Comparison of ENCODE assay signal across 1 cellular context in genomic region chr6:37174515-37175331, GRCh38.
TF ChIP-seq lines count a peak whose summit lies in the region.

No MANE protein-coding gene starts in this region.

TF ChIP-seq in WTC11, 78 proteins besides CTCF, POLR2A, EP300 and RAD21 (continued from another document):
- TF ChIP-seq ZNF396 (CRISPR knock-in tag; IDR thresholded peaks at IDR 0.05; ENCODE audit: borderline replicate concordance) (no peak), ZNF532 (CRISPR knock-in tag; IDR thresholded peaks at IDR 0.05; ENCODE audit: borderline replicate concordance) (no peak), CREB1 (CRISPR knock-in tag; IDR thresholded peaks at IDR 0.05) (no peak), TCF7 (CRISPR knock-in tag; IDR thresholded peaks at IDR 0.05; ENCODE audit: low read depth) (no peak), IRF2 (CRISPR knock-in tag; IDR thresholded peaks at IDR 0.05; ENCODE audit: borderline replicate concordance, low read depth) (no peak), TEAD1 (CRISPR knock-in tag; IDR thresholded peaks at IDR 0.05) (no peak), GABPB1 (CRISPR knock-in tag; IDR thresholded peaks at IDR 0.05) (no peak)
- TF ChIP-seq, protein P1, sequence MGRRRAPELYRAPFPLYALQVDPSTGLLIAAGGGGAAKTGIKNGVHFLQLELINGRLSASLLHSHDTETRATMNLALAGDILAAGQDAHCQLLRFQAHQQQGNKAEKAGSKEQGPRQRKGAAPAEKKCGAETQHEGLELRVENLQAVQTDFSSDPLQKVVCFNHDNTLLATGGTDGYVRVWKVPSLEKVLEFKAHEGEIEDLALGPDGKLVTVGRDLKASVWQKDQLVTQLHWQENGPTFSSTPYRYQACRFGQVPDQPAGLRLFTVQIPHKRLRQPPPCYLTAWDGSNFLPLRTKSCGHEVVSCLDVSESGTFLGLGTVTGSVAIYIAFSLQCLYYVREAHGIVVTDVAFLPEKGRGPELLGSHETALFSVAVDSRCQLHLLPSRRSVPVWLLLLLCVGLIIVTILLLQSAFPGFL (CRISPR knock-in tag; IDR thresholded peaks at IDR 0.05; ENCODE audit: borderline replicate concordance), result no peak
- TF ChIP-seq, protein P2, sequence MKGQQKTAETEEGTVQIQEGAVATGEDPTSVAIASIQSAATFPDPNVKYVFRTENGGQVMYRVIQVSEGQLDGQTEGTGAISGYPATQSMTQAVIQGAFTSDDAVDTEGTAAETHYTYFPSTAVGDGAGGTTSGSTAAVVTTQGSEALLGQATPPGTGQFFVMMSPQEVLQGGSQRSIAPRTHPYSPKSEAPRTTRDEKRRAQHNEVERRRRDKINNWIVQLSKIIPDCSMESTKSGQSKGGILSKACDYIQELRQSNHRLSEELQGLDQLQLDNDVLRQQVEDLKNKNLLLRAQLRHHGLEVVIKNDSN (CRISPR knock-in tag; IDR thresholded peaks at IDR 0.05), result no peak
